In genomic region chr2:225004531-225004930, GRCh38 we compare ENCODE assay signal across 14 cellular contexts. TPM values are rescaled to one million over a fixed set of nuclear protein-coding genes. Genes with fewer than 3 reads are reported as not detected.
DNase-seq lines count a peak whose midpoint lies in the region; ATAC-seq and TF ChIP-seq lines count a peak whose summit lies in the region.
"Had no signal": no experiment of that assay in that cellular context is flagged by ENCODE, and none has a peak within 500 bp of the region (broad histone marks: within the 10 kb centered on the region; RNA-seq: fewer than 3 reads in every experiment).

No MANE protein-coding gene starts in this region.

- no peak overlapping the region for H3K27ac ChIP-seq in upper lobe of right lung
- H3K27ac ChIP-seq: left ventricle myocardium inferior had no signal

- H3K9me3 ChIP-seq in upper lobe of right lung, result no peaks in the 10 kb centered on the region
- H3K9me3 ChIP-seq: left ventricle myocardium inferior had no signal

- H3K9me3 Mint-ChIP-seq in activated naive CD8-positive, alpha-beta T cell (ENCODE audit: low read depth), result no peaks in the 10 kb centered on the region
- H3K9me3 Mint-ChIP-seq in activated naive CD8-positive, alpha-beta T cell treated with anti-CD3 and anti-CD28 coated beads, Interleukin-2, amount 50 U/mL, for 24 hours, result peaks cover 3% of the 10 kb centered on the region
- no peaks in the 10 kb centered on the region for H3K9me3 Mint-ChIP-seq in activated CD8-positive, alpha-beta T cell treated with anti-CD3 and anti-CD28 coated beads for 36 hours

- no peak for ATAC-seq in activated naive CD8-positive, alpha-beta T cell treated with anti-CD3 and anti-CD28 coated beads, Interleukin-2, amount 50 U/mL, for 24 hours
- no peak for ATAC-seq in activated CD8-positive, alpha-beta T cell treated with anti-CD3 and anti-CD28 coated beads for 36 hours
- ATAC-seq in upper lobe of right lung, result peak; percentile 51

- no peak overlapping the region for H3K4me3 Mint-ChIP-seq in activated naive CD8-positive, alpha-beta T cell
- H3K4me3 Mint-ChIP-seq in activated naive CD8-positive, alpha-beta T cell treated with anti-CD3 and anti-CD28 coated beads, Interleukin-2, amount 50 U/mL, for 24 hours, result no peak overlapping the region
- no peak overlapping the region for H3K4me3 Mint-ChIP-seq in activated CD8-positive, alpha-beta T cell treated with anti-CD3 and anti-CD28 coated beads for 36 hours

- peaks cover 4% of the 10 kb centered on the region for H3K4me1 ChIP-seq in upper lobe of right lung
- H3K4me1 ChIP-seq: left ventricle myocardium inferior had no signal

- H3K27ac Mint-ChIP-seq in activated naive CD8-positive, alpha-beta T cell, result peak overlapping the region; percentile 78
- H3K27ac Mint-ChIP-seq in activated naive CD8-positive, alpha-beta T cell treated with anti-CD3 and anti-CD28 coated beads, Interleukin-2, amount 50 U/mL, for 24 hours, result no peak overlapping the region
- peak overlapping the region; percentile 79 for H3K27ac Mint-ChIP-seq in activated CD8-positive, alpha-beta T cell treated with anti-CD3 and anti-CD28 coated beads for 36 hours

- H3K4me1 Mint-ChIP-seq in activated naive CD8-positive, alpha-beta T cell (ENCODE audit: low read depth), result peaks cover 94% of the 10 kb centered on the region
- H3K4me1 Mint-ChIP-seq in activated naive CD8-positive, alpha-beta T cell treated with anti-CD3 and anti-CD28 coated beads, Interleukin-2, amount 50 U/mL, for 24 hours, result peaks cover 90% of the 10 kb centered on the region
- peaks cover 90% of the 10 kb centered on the region for H3K4me1 Mint-ChIP-seq in activated CD8-positive, alpha-beta T cell treated with anti-CD3 and anti-CD28 coated beads for 36 hours (ENCODE audit: low read depth)

- no peaks in the 10 kb centered on the region for H3K36me3 ChIP-seq in upper lobe of right lung
- H3K36me3 ChIP-seq: left ventricle myocardium inferior had no signal

- intact Hi-C loops in activated CD8-positive, alpha-beta T cell treated with anti-CD3 and anti-CD28 coated beads for 36 hours (cut with micrococcal nuclease), result loop anchor here (5.0 to 10.0 kb wide), 3 partner anchors 57 to 210 kb away; no protein-coding TSS in a partner anchor
- intact Hi-C loops in upper lobe of right lung (cut with DNase I), result no loop called here

- H3K27me3 ChIP-seq in upper lobe of right lung, result no peaks in the 10 kb centered on the region

- H3K36me3 Mint-ChIP-seq in activated naive CD8-positive, alpha-beta T cell, result peaks cover 13% of the 10 kb centered on the region
- H3K36me3 Mint-ChIP-seq in activated naive CD8-positive, alpha-beta T cell treated with anti-CD3 and anti-CD28 coated beads, Interleukin-2, amount 50 U/mL, for 24 hours (ENCODE audit: low read depth), result peaks cover 7% of the 10 kb centered on the region
- H3K36me3 Mint-ChIP-seq in activated CD8-positive, alpha-beta T cell treated with anti-CD3 and anti-CD28 coated beads for 36 hours (ENCODE audit: low read depth), result peaks cover 39% of the 10 kb centered on the region

- no peak for TF ChIP-seq CTCF in activated CD8-positive, alpha-beta T cell treated with anti-CD3 and anti-CD28 coated beads for 36 hours (IDR thresholded peaks at IDR 0.05)
- no peak for TF ChIP-seq CTCF in upper lobe of right lung (IDR thresholded peaks at IDR 0.05)

- POLR2A ChIA-PET in activated CD8-positive, alpha-beta T cell treated with anti-CD3 and anti-CD28 coated beads for 36 hours (lab: Charles Lee), result interaction anchor here (0.6 to 0.7 kb wide), 2 partner anchors 36 to 121 kb away, joined by 3 read pairs; no protein-coding TSS in a partner anchor

- DNase-seq in activated naive CD8-positive, alpha-beta T cell treated with anti-CD3 and anti-CD28 coated beads, Interleukin-2, amount 50 U/mL, for 24 hours, result no peak
- no peak for DNase-seq in activated CD8-positive, alpha-beta T cell treated with anti-CD3 and anti-CD28 coated beads for 36 hours
- DNase-seq in fibroblast of the conjunctiva (ENCODE audit: low read depth), result peak; percentile 58
- no peak for DNase-seq in upper lobe of right lung
- DNase-seq in stimulated activated CD8-positive, alpha-beta memory T cell treated with anti-CD3 and anti-CD28 coated beads, Interleukin-4, amount 100 ng/mL, for 48 hours, result no peak
- DNase-seq in superior temporal gyrus (ENCODE audit: extremely low spot score), result no peak
- DNase-seq in AG20443 (ENCODE audit: low spot score), result no peak
- DNase-seq: activated gamma-delta T cell treated with Interleukin-2 at 50 U/mL for 16 hours; cortex of kidney; left ventricle myocardium inferior; NCI-H1694 treated with DMSO at 0.1 percent for 48 hours; NK-92 treated with Interleukin-12 subunit alpha and Interleukin-12 subunit beta, amount 100 ng/mL, for 24 hours; SW 1271 had no signal

- H3K27me3 Mint-ChIP-seq in activated naive CD8-positive, alpha-beta T cell, result no peaks in the 10 kb centered on the region
- H3K27me3 Mint-ChIP-seq in activated naive CD8-positive, alpha-beta T cell treated with anti-CD3 and anti-CD28 coated beads, Interleukin-2, amount 50 U/mL, for 24 hours, result no peaks in the 10 kb centered on the region
- no peaks in the 10 kb centered on the region for H3K27me3 Mint-ChIP-seq in activated CD8-positive, alpha-beta T cell treated with anti-CD3 and anti-CD28 coated beads for 36 hours

- H3K4me3 ChIP-seq in upper lobe of right lung, result no peak overlapping the region
- H3K4me3 ChIP-seq: left ventricle myocardium inferior had no signal

- CTCF ChIA-PET in activated CD8-positive, alpha-beta T cell treated with anti-CD3 and anti-CD28 coated beads for 36 hours (lab: Charles Lee), result interaction anchor here (0.8 to 4.7 kb wide), 8 partner anchors 11 to 119 kb away, joined by 3 to 54 read pairs (median 15); no protein-coding TSS in a partner anchor

RNA-seq across cellular contexts. Expression of gene DOCK10, which starts 37.7 kb away (rescaled TPM):
- total RNA-seq in activated CD8-positive, alpha-beta T cell treated with anti-CD3 and anti-CD28 coated beads for 36 hours, result 100 to 1,000 TPM; 191 to 198 TPM
- total RNA-seq in upper lobe of right lung, result 35.8 TPM
